In the genomic region with DNA sequence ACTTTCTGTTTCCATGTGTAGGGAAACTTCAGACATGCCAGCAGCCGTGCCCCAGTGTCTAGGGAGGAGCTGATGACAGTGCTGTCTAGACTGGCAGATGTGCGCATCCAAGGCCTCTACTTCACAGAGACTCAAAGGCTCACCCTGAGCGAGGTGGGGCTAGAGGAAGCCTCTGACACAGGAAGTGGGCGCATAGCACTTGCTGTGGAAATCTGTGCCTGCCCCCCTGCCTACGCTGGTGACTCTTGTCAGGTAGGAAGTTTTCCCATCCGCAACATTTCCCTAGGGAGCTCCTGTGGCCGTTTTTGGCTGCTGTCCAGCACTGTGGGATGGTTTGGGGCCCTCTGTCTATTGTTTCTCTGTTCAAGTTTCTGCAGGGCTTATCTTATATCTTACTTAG, we compare ENCODE assay signal across 8 cellular contexts.
DNase-seq lines count a peak whose midpoint lies in the region; ATAC-seq and TF ChIP-seq lines count a peak whose summit lies in the region.

No MANE protein-coding gene starts in this region.

- H3F3A ChIP-seq in Loucy (ENCODE audit: low read depth), result no peaks in the 10 kb centered on the region

- peak overlapping the region; percentile 33 for H3K9ac ChIP-seq in Loucy (ENCODE audit: low read depth, low read length, poor library complexity, severe bottlenecking)

- no peaks in the 10 kb centered on the region for H4K20me1 ChIP-seq in Loucy (ENCODE audit: insufficient read depth, low read length, poor library complexity, severe bottlenecking)

- CTCF ChIA-PET in GM10248 (lab: Yijun Ruan, JAX), result interaction anchor here (1.4 to 1.7 kb wide), 3 partner anchors 9 to 12 kb away, joined by 3 to 5 read pairs (median 4); no protein-coding TSS in a partner anchor

- H3K9me3 ChIP-seq in heart right ventricle (no peaks in the 10 kb centered on the region), Loucy (ENCODE audit: insufficient read depth, low read depth, low read length) (no peaks in the 10 kb centered on the region)

- H3K9me2 ChIP-seq in Loucy (replicated peaks; ENCODE audit: low read depth, low read length), result no peaks in the 10 kb centered on the region

- no peak overlapping the region for H3K27ac ChIP-seq in heart right ventricle

- ATAC-seq in heart right ventricle, result peak in 7 of 8 donors; percentile 34 to 78 (median 58)
- ATAC-seq in esophagus mucosa, result peak; percentile 15
- ATAC-seq in HG03039 (IDR thresholded peaks at IDR 0.05; ENCODE audit: unreplicated experiment), result no peak

- intact Hi-C loops in heart right ventricle (cut with DNase I) (no loop called here), cardiac septum (cut with DNase I) (no loop called here)

- peaks cover 0 to 20% (median 0%) of the 10 kb centered on the region in 9 donors for H3K36me3 ChIP-seq in heart right ventricle
- H3K36me3 ChIP-seq in Loucy (ENCODE audit: insufficient read depth, low read length), result no peaks in the 10 kb centered on the region

- WGBS in heart right ventricle, 2 donors, result 46 to 52% methylated on average over 7 of the region's 7 CpGs

- H3K4me3 ChIP-seq in heart right ventricle (no peak overlapping the region), Loucy (ENCODE audit: low read length, poor library complexity, severe bottlenecking) (peak overlapping the region; percentile 21)

- no peak for TF ChIP-seq CTCF in heart right ventricle (IDR thresholded peaks at IDR 0.05)
- no peak for TF ChIP-seq CTCF in Loucy (conservative IDR thresholded peaks at IDR 0.05; ENCODE audit: low read length)
- no peak for TF ChIP-seq CTCF in GM10248 (IDR thresholded peaks at IDR 0.05; ENCODE audit: control extremely low read depth, extremely low read depth, low read depth, missing control alignments)

- H3K79me2 ChIP-seq in Loucy (ENCODE audit: insufficient read depth, low read length), result no peaks in the 10 kb centered on the region

- H3K4me1 ChIP-seq in heart right ventricle (peaks cover 0 to 20% (median 8%) of the 10 kb centered on the region in 9 donors), Loucy (ENCODE audit: insufficient read depth, low read length, poor library complexity, severe bottlenecking) (peaks cover 24% of the 10 kb centered on the region)

- DNase-seq in heart right ventricle, result peak; percentile 22 to 43
- DNase-seq in cardiac septum (ENCODE audit: low spot score), result no peak
- DNase-seq in activated CD4-positive, alpha-beta T cell treated with anti-CD3 and anti-CD28 coated beads, Interleukin-2, amount 50 U/mL, for 1 hour, result peak; percentile 75
- DNase-seq in stimulated activated CD8-positive, alpha-beta memory T cell treated with anti-CD3 and anti-CD28 coated beads, Interleukin-4, amount 100 ng/mL, for 48 hours, result peak; percentile 64
- DNase-seq in GM10248 (ENCODE audit: extremely low spot score), result no peak

- POLR2A ChIA-PET in GM10248 (lab: Yijun Ruan, JAX), result no interaction called here

- no peaks in the 10 kb centered on the region for H3K27me3 ChIP-seq in heart right ventricle
- no peaks in the 10 kb centered on the region for H3K27me3 ChIP-seq in Loucy (ENCODE audit: insufficient read depth, low read length, poor library complexity, severe bottlenecking)

- H3K4me2 ChIP-seq in Loucy (ENCODE audit: low read depth, low read length, poor library complexity, severe bottlenecking), result peak overlapping the region; percentile 64

- H2AFZ ChIP-seq in Loucy (ENCODE audit: low read length), result no peak overlapping the region

Comparison
In these comparisons a context has a peak if more than half of its experiments do, and no peak if none do; other contexts are left out.
1. DNase-seq: peak in heart right ventricle (2 of 2), activated CD4-positive, alpha-beta T cell treated with anti-CD3 and anti-CD28 coated beads, Interleukin-2, amount 50 U/mL, for 1 hour (single experiment) and stimulated activated CD8-positive, alpha-beta memory T cell treated with anti-CD3 and anti-CD28 coated beads, Interleukin-4, amount 100 ng/mL, for 48 hours (single experiment); none in cardiac septum (single experiment) and GM10248 (single experiment).